23 cellular contexts compared by ENCODE assay signal in the genomic region with DNA sequence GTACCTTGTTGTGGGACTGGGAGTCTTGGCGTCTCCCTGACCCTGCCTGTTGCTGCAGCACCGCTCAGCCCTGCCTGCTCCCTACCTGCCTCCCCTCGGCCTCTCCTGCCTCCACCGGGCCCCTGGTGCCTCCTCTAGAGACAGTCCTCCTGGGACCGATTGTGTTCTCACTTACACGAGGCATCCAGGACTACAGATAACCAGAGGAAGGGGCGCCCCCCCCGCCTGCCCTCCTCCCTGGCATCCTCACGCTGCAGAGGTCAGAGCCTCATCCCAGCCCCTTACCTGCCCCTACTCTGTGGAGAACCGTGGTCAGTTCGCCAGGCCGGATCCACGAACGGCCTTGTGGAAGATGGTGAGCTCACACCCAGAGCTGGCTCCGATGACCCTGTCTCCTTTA.
"Had no signal": no experiment of that assay in that cellular context is flagged by ENCODE, and none has a peak within 500 bp of the region (broad histone marks: within the 10 kb centered on the region; RNA-seq: fewer than 3 reads in every experiment).

No MANE protein-coding gene starts in this region.

- H3K4me1 ChIP-seq: heart right ventricle, left ventricle myocardium inferior, pancreas, right atrium auricular region, stomach, testis, thyroid gland, transverse colon had no signal

- H3K4me2 ChIP-seq: hepatocyte, smooth muscle cell had no signal

- H3K79me2 ChIP-seq: hepatocyte had no signal

- H3K27me3 ChIP-seq: heart right ventricle, pancreas, right atrium auricular region, right lobe of liver, testis, thyroid gland, transverse colon, upper lobe of right lung had no signal

- FAIRE-seq: pancreas, urothelium cell line had no signal

- ATAC-seq: lower lobe of right lung; naive thymus-derived CD8-positive, alpha-beta T cell; pancreas; stimulated activated naive B cell treated with anti-CD40 and anti-IgM and Interleukin-4, amounts not matched to agents 10 μg/mL and 1 μg/mL and 100 μg/mL, for 72 hours; stimulated activated naive CD8-positive, alpha-beta T cell treated with anti-CD3 and anti-CD28 coated beads, Interleukin-15, Interleukin-2, amounts not matched to agents 100 U/mL and 50 U/mL, for 24 hours; upper lobe of right lung had no signal

- H3K36me3 ChIP-seq: heart right ventricle, left ventricle myocardium inferior, lower lobe of right lung, pancreas, right atrium auricular region, stomach, thyroid gland, transverse colon, upper lobe of right lung had no signal

- H2AFZ ChIP-seq: hepatocyte had no signal

- H3K9me3 ChIP-seq: heart right ventricle, left ventricle myocardium inferior, lower lobe of right lung, pancreas, right atrium auricular region, right lobe of liver, stomach, testis, thyroid gland, transverse colon, upper lobe of right lung had no signal

- H3K27ac ChIP-seq: heart right ventricle, hepatocyte, left ventricle myocardium inferior, lower lobe of right lung, pancreas, right atrium auricular region, right lobe of liver, stomach, testis, thyroid gland, transverse colon, upper lobe of right lung had no signal

- DNase-seq: heart right ventricle; islet precursor cell; left ventricle myocardium inferior; lower lobe of right lung; mammary epithelial cell; mesenchymal stem cell; naive thymus-derived CD8-positive, alpha-beta T cell; nucleus accumbens; pancreas; right lobe of liver; stimulated activated CD4-positive, alpha-beta T cell treated with anti-CD3 and anti-CD28 coated beads, Interleukin-1b, Interleukin-23, amount 100 ng/mL, for 48 hours; stimulated activated CD4-positive, alpha-beta T cell treated with anti-CD3 and anti-CD28 coated beads, Interleukin-2, amount 100 ng/mL, for 48 hours; stimulated activated naive B cell treated with anti-CD40 and anti-IgM and Interleukin-4, amounts not matched to agents 10 μg/mL and 1 μg/mL and 100 μg/mL, for 72 hours; stimulated activated naive CD8-positive, alpha-beta T cell treated with anti-CD3 and anti-CD28 coated beads, Interleukin-15, Interleukin-2, amounts not matched to agents 100 U/mL and 50 U/mL, for 24 hours; stomach; testis; thyroid gland; transverse colon; upper lobe of right lung had no signal

- H3K4me3 ChIP-seq: heart right ventricle, hepatocyte, left ventricle myocardium inferior, lower lobe of right lung, pancreas, right atrium auricular region, right lobe of liver, smooth muscle cell, stomach, testis, thyroid gland, transverse colon, upper lobe of right lung had no signal
